In the genomic region with DNA sequence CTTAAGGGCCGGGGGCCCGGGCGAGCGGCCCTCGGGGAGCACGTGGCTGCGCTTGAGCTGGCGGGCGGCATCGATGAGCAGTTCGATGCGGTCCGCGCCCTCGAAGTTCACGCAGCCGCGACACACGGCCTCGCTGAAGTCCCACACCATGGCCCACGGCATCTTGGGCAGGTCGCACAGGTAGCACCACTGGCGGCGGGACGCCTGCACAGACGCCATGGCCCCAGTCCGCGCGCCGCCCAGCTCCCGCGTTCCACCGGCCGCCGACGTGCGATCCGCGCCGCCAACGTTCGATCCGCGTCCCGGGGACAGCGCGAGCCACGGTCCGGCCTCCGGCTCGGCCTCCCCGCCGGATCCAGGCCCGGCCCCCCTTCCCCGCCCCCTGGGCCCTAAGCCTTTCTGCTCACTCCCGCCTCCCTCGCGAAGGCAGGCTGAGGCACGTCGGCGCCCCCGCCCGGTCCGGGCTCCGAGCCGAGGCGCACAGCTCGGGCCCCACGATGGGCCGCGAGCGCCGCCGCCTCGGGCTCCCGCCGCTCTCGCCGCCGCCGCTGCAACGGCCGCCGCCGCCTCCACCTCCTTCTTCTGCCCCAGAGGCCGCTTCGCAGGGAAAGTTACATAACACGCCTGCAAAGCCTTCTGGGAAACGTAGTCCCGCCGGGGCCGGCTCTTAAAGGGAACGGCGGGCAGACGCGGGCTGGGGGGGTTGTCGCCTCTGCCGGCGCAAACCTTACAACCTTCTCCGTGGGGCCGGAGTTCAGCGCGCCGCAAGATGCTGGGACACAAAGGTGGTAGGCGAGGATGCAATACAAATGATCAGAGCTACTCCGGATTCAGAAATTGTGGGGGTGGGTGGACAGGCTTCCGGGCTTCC, we compare ENCODE assay signal across 1 cellular context.
TF ChIP-seq lines count a peak whose summit lies in the region.

A gene with protein sequence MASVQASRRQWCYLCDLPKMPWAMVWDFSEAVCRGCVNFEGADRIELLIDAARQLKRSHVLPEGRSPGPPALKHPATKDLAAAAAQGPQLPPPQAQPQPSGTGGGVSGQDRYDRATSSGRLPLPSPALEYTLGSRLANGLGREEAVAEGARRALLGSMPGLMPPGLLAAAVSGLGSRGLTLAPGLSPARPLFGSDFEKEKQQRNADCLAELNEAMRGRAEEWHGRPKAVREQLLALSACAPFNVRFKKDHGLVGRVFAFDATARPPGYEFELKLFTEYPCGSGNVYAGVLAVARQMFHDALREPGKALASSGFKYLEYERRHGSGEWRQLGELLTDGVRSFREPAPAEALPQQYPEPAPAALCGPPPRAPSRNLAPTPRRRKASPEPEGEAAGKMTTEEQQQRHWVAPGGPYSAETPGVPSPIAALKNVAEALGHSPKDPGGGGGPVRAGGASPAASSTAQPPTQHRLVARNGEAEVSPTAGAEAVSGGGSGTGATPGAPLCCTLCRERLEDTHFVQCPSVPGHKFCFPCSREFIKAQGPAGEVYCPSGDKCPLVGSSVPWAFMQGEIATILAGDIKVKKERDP (minus strand): TSS at position 586 of the 871 bp plus-strand sequence. CDS start 367 bp downstream, at position 219.

TF ChIP-seq in HepG2, 621 proteins besides CTCF, POLR2A, EP300 and RAD21 (continued from another document and continues in another):
- TF ChIP-seq, protein P1, sequence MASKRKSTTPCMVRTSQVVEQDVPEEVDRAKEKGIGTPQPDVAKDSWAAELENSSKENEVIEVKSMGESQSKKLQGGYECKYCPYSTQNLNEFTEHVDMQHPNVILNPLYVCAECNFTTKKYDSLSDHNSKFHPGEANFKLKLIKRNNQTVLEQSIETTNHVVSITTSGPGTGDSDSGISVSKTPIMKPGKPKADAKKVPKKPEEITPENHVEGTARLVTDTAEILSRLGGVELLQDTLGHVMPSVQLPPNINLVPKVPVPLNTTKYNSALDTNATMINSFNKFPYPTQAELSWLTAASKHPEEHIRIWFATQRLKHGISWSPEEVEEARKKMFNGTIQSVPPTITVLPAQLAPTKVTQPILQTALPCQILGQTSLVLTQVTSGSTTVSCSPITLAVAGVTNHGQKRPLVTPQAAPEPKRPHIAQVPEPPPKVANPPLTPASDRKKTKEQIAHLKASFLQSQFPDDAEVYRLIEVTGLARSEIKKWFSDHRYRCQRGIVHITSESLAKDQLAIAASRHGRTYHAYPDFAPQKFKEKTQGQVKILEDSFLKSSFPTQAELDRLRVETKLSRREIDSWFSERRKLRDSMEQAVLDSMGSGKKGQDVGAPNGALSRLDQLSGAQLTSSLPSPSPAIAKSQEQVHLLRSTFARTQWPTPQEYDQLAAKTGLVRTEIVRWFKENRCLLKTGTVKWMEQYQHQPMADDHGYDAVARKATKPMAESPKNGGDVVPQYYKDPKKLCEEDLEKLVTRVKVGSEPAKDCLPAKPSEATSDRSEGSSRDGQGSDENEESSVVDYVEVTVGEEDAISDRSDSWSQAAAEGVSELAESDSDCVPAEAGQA (IDR thresholded peaks at IDR 0.05; ENCODE audit: low read depth) = no peak
- TF ChIP-seq, protein P1 (CRISPR knock-in tag; IDR thresholded peaks at IDR 0.05; ENCODE audit: borderline replicate concordance) = no peak
- TF ChIP-seq MTF1 (CRISPR knock-in tag; IDR thresholded peaks at IDR 0.05) (no peak), ZNF607 (CRISPR knock-in tag; IDR thresholded peaks at IDR 0.05; ENCODE audit: borderline replicate concordance) (no peak), SMC3 (IDR thresholded peaks at IDR 0.05; ENCODE audit: low read length) (no peak), PAF1 (CRISPR knock-in tag; IDR thresholded peaks at IDR 0.05) (no peak), PCBP1 (IDR thresholded peaks at IDR 0.05; ENCODE audit: borderline replicate concordance, low read depth, low read length) (0 out of 2 replicates have a peak, but pooled peaks have one; percentile 20), TARDBP (CRISPR knock-in tag; IDR thresholded peaks at IDR 0.05) (no peak; the same call in 1 of the 2 replicates), DMAP1 (CRISPR knock-in tag; IDR thresholded peaks at IDR 0.05) (peak; percentile 39), ZFP90 (CRISPR knock-in tag; IDR thresholded peaks at IDR 0.05; ENCODE audit: borderline replicate concordance) (no peak), NFYB (CRISPR knock-in tag; IDR thresholded peaks at IDR 0.05) (no peak), ZNF383 (CRISPR knock-in tag; IDR thresholded peaks at IDR 0.05; ENCODE audit: borderline replicate concordance) (no peak), CBX2 (IDR thresholded peaks at IDR 0.05; ENCODE audit: low read depth, low read length) (no peak), CBX2 (CRISPR knock-in tag; IDR thresholded peaks at IDR 0.05; ENCODE audit: low read depth) (no peak), ZNF7 (CRISPR knock-in tag; IDR thresholded peaks at IDR 0.05) (no peak), ZNF891 (CRISPR knock-in tag; IDR thresholded peaks at IDR 0.05) (no peak), TOPORS (CRISPR knock-in tag; IDR thresholded peaks at IDR 0.05) (peak; percentile 10; the same call in 1 of the 2 replicates), ATF1 (CRISPR knock-in tag; IDR thresholded peaks at IDR 0.05) (no peak), SUZ12 (IDR thresholded peaks at IDR 0.05; ENCODE audit: low read depth, low read length) (peak; percentile 67), MBNL3 (CRISPR knock-in tag; conservative IDR thresholded peaks at IDR 0.05) (no peak), EZH2 (conservative IDR thresholded peaks at IDR 0.05; ENCODE audit: low read depth, low read length) (no peak), U2AF2 (IDR thresholded peaks at IDR 0.05; ENCODE audit: low read depth, low read length) (no peak)
- TF ChIP-seq, protein P2, sequence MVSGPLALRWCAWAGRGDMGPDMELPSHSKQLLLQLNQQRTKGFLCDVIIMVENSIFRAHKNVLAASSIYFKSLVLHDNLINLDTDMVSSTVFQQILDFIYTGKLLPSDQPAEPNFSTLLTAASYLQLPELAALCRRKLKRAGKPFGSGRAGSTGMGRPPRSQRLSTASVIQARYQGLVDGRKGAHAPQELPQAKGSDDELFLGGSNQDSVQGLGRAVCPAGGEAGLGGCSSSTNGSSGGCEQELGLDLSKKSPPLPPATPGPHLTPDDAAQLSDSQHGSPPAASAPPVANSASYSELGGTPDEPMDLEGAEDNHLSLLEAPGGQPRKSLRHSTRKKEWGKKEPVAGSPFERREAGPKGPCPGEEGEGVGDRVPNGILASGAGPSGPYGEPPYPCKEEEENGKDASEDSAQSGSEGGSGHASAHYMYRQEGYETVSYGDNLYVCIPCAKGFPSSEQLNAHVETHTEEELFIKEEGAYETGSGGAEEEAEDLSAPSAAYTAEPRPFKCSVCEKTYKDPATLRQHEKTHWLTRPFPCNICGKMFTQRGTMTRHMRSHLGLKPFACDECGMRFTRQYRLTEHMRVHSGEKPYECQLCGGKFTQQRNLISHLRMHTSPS (CRISPR knock-in tag; IDR thresholded peaks at IDR 0.05; ENCODE audit: low read depth) = no peak
- TF ChIP-seq, protein P3, sequence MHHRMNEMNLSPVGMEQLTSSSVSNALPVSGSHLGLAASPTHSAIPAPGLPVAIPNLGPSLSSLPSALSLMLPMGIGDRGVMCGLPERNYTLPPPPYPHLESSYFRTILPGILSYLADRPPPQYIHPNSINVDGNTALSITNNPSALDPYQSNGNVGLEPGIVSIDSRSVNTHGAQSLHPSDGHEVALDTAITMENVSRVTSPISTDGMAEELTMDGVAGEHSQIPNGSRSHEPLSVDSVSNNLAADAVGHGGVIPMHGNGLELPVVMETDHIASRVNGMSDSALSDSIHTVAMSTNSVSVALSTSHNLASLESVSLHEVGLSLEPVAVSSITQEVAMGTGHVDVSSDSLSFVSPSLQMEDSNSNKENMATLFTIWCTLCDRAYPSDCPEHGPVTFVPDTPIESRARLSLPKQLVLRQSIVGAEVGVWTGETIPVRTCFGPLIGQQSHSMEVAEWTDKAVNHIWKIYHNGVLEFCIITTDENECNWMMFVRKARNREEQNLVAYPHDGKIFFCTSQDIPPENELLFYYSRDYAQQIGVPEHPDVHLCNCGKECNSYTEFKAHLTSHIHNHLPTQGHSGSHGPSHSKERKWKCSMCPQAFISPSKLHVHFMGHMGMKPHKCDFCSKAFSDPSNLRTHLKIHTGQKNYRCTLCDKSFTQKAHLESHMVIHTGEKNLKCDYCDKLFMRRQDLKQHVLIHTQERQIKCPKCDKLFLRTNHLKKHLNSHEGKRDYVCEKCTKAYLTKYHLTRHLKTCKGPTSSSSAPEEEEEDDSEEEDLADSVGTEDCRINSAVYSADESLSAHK (CRISPR knock-in tag; IDR thresholded peaks at IDR 0.05; ENCODE audit: borderline replicate concordance) = no peak
- TF ChIP-seq, protein P4, sequence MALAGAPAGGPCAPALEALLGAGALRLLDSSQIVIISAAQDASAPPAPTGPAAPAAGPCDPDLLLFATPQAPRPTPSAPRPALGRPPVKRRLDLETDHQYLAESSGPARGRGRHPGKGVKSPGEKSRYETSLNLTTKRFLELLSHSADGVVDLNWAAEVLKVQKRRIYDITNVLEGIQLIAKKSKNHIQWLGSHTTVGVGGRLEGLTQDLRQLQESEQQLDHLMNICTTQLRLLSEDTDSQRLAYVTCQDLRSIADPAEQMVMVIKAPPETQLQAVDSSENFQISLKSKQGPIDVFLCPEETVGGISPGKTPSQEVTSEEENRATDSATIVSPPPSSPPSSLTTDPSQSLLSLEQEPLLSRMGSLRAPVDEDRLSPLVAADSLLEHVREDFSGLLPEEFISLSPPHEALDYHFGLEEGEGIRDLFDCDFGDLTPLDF (CRISPR knock-in tag; IDR thresholded peaks at IDR 0.05) = no peak
- TF ChIP-seq, protein P5, sequence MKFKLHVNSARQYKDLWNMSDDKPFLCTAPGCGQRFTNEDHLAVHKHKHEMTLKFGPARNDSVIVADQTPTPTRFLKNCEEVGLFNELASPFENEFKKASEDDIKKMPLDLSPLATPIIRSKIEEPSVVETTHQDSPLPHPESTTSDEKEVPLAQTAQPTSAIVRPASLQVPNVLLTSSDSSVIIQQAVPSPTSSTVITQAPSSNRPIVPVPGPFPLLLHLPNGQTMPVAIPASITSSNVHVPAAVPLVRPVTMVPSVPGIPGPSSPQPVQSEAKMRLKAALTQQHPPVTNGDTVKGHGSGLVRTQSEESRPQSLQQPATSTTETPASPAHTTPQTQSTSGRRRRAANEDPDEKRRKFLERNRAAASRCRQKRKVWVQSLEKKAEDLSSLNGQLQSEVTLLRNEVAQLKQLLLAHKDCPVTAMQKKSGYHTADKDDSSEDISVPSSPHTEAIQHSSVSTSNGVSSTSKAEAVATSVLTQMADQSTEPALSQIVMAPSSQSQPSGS (CRISPR knock-in tag; IDR thresholded peaks at IDR 0.05) = no peak
- TF ChIP-seq, protein P6, sequence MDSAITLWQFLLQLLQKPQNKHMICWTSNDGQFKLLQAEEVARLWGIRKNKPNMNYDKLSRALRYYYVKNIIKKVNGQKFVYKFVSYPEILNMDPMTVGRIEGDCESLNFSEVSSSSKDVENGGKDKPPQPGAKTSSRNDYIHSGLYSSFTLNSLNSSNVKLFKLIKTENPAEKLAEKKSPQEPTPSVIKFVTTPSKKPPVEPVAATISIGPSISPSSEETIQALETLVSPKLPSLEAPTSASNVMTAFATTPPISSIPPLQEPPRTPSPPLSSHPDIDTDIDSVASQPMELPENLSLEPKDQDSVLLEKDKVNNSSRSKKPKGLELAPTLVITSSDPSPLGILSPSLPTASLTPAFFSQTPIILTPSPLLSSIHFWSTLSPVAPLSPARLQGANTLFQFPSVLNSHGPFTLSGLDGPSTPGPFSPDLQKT (CRISPR knock-in tag; IDR thresholded peaks at IDR 0.05; ENCODE audit: borderline replicate concordance) = no peak
- TF ChIP-seq, protein P7, sequence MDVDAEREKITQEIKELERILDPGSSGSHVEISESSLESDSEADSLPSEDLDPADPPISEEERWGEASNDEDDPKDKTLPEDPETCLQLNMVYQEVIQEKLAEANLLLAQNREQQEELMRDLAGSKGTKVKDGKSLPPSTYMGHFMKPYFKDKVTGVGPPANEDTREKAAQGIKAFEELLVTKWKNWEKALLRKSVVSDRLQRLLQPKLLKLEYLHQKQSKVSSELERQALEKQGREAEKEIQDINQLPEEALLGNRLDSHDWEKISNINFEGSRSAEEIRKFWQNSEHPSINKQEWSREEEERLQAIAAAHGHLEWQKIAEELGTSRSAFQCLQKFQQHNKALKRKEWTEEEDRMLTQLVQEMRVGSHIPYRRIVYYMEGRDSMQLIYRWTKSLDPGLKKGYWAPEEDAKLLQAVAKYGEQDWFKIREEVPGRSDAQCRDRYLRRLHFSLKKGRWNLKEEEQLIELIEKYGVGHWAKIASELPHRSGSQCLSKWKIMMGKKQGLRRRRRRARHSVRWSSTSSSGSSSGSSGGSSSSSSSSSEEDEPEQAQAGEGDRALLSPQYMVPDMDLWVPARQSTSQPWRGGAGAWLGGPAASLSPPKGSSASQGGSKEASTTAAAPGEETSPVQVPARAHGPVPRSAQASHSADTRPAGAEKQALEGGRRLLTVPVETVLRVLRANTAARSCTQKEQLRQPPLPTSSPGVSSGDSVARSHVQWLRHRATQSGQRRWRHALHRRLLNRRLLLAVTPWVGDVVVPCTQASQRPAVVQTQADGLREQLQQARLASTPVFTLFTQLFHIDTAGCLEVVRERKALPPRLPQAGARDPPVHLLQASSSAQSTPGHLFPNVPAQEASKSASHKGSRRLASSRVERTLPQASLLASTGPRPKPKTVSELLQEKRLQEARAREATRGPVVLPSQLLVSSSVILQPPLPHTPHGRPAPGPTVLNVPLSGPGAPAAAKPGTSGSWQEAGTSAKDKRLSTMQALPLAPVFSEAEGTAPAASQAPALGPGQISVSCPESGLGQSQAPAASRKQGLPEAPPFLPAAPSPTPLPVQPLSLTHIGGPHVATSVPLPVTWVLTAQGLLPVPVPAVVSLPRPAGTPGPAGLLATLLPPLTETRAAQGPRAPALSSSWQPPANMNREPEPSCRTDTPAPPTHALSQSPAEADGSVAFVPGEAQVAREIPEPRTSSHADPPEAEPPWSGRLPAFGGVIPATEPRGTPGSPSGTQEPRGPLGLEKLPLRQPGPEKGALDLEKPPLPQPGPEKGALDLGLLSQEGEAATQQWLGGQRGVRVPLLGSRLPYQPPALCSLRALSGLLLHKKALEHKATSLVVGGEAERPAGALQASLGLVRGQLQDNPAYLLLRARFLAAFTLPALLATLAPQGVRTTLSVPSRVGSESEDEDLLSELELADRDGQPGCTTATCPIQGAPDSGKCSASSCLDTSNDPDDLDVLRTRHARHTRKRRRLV (CRISPR knock-in tag; IDR thresholded peaks at IDR 0.05) = no peak
